Comparison of ENCODE assay signal across 9 cellular contexts in the genomic region with DNA sequence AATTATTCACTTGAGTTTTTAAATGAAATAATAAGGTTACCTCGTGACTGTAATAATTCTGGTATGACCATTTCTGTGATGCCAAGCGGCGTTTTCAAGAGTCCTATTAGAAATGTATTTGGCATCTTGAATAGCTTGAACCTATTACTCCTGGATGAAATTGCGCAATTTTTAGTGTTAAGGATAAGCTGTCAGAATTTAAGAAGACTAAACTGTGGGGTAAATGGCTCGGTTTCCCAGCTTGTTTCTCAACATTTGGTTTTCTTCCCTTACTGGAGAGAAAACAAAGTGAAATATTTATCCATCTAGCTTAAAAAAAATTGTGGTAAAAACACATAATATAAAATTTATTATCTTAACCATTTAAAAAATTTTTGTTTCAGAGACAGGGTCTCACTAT. TPM values are rescaled to one million over a fixed set of nuclear protein-coding genes. Genes with fewer than 3 reads are reported as not detected.
A peak's percentile ranks its signal among the peaks of the same experiment; 100 is the strongest.
DNase-seq lines count a peak whose midpoint lies in the region; ATAC-seq, FAIRE-seq and TF ChIP-seq lines count a peak whose summit lies in the region.
"Had no signal": no experiment of that assay in that cellular context is flagged by ENCODE, and none has a peak within 500 bp of the region (broad histone marks: within the 10 kb centered on the region; RNA-seq: fewer than 3 reads in every experiment).

No MANE protein-coding gene starts in this region.

- H3K27ac ChIP-seq in A549 (no peak overlapping the region), GM23248 (peak overlapping the region; percentile 69), aorta (ENCODE audit: low read depth in 1 of 2, low read length in 2 of 2) (no peak overlapping the region)

- H3K36me3 ChIP-seq in GM23248 (ENCODE audit: low read depth) (no peaks in the 10 kb centered on the region), aorta (ENCODE audit: control insufficient read depth in 1 of 2, insufficient read depth in 2 of 2, low read length in 1 of 2) (no peaks in the 10 kb centered on the region)

- H2AFZ ChIP-seq in GM23248 = no peak overlapping the region

- no peak overlapping the region for H3K4me3 ChIP-seq in A549
- peak overlapping the region; percentile 54 for H3K4me3 ChIP-seq in GM23248
- no peak overlapping the region for H3K4me3 ChIP-seq in cardiac fibroblast (replicated peaks in 1 of 2; ENCODE audit: low read depth in 2 of 2, low read length in 2 of 2)
- H3K4me3 ChIP-seq in aorta (ENCODE audit: low read length in 2 of 2) = peak overlapping the region in 1 of 2 donors; percentile 26

- intact Hi-C loops in aorta (cut with DNase I) = no loop called here

- 91% methylated on average over 5 of the region's 5 CpGs for WGBS in A549 (ENCODE audit: missing lambda C conversion rate)
- 4 to 6% methylated on average over 5 of the region's 5 CpGs for WGBS in GM23248 (ENCODE audit: low coverage in 1 of 2, low lambda C conversion rate in 2 of 2, missing lambda C conversion rate in 2 of 2), 2 experiments
- 80 to 81% methylated on average over 5 of the region's 5 CpGs for WGBS in aorta, 2 donors

- FAIRE-seq in A549 (lab: Jason Lieb, UNC) = no peak

- H3K79me2 ChIP-seq in GM23248 (ENCODE audit: insufficient read depth) = peaks cover 100% of the 10 kb centered on the region

- CTCF ChIA-PET in A549 (lab: Yijun Ruan, JAX) (interaction anchor here (0.6 to 2.2 kb wide), 4 partner anchors 11 to 183 kb away, joined by 3 to 13 read pairs (median 4); a partner anchor contains a TSS), GM10248 (lab: Yijun Ruan, JAX) (interaction anchor here (0.7 to 4.9 kb wide), 4 partner anchors 9 to 38 kb away, joined by 3 to 30 read pairs (median 8); a partner anchor contains a TSS)

- H3K4me3 Mint-ChIP-seq in memory B cell = no peak overlapping the region

- H3K27ac Mint-ChIP-seq in memory B cell = peak overlapping the region; percentile 76

- TF ChIP-seq CTCF in A549 (IDR thresholded peaks at IDR 0.05) = no peak
- no peak for TF ChIP-seq CTCF in cardiac fibroblast (IDR thresholded peaks at IDR 0.05; ENCODE audit: low read depth, low read length)
- TF ChIP-seq CTCF in GM10248 (IDR thresholded peaks at IDR 0.05; ENCODE audit: control extremely low read depth, extremely low read depth, low read depth, missing control alignments) = no peak

- TF ChIP-seq RAD21 in A549 (conservative IDR thresholded peaks at IDR 0.05 in 1 of 2, IDR thresholded peaks at IDR 0.05 in 1 of 2) = no peak

- peaks cover 24% of the 10 kb centered on the region for H3F3A ChIP-seq in GM23248 (ENCODE audit: insufficient read depth)

- H3K4me2 ChIP-seq in A549 = peak overlapping the region; percentile 35
- peak overlapping the region; percentile 68 for H3K4me2 ChIP-seq in GM23248 (ENCODE audit: unreplicated experiment)

- peaks cover 3% of the 10 kb centered on the region for H3K9me3 Mint-ChIP-seq in memory B cell

- H3K4me1 Mint-ChIP-seq in memory B cell = peaks cover 37% of the 10 kb centered on the region

- 0 out of 2 replicates have a peak, but pooled peaks cover 9% of the 10 kb centered on the region for H4K20me1 ChIP-seq in GM23248 (ENCODE audit: insufficient read depth)

- H3K9me2 ChIP-seq in GM23248 (ENCODE audit: insufficient read depth) = no peaks in the 10 kb centered on the region

- DNase-seq in A549 (ENCODE audit: low read depth in 1 of 2, low spot score in 1 of 2) (no peak), GM23248 (peak; percentile 61), cardiac fibroblast (ENCODE audit: low read depth in 2 of 2) (peak; percentile 23 to 70), memory B cell (ENCODE audit: low spot score in 2 of 2) (no peak), NCI-H1417 treated with DMSO at 0.1 percent for 48 hours (lab: John Stamatoyannopoulos, UW) (no peak), aorta (no peak), GM10248 (ENCODE audit: extremely low spot score) (no peak), NCI-H187 treated with DMSO at 0.1 percent for 48 hours (lab: John Stamatoyannopoulos, UW) (no peak)
- DNase-seq: NCI-H526 had no signal

- ATAC-seq in A549 = no peak
- no peak for ATAC-seq in memory B cell (ENCODE audit: low read depth)
- ATAC-seq in aorta (ENCODE audit: low FRiP score) = no peak

- H3K27me3 Mint-ChIP-seq in memory B cell = no peaks in the 10 kb centered on the region

- peaks cover 12% of the 10 kb centered on the region for H3K36me3 Mint-ChIP-seq in memory B cell

- in situ Hi-C loops in GM23248 (cut with MboI) = no loop called here

- H3K27me3 ChIP-seq in GM23248 (replicated peaks; ENCODE audit: insufficient read depth) = no peaks in the 10 kb centered on the region
- H3K27me3 ChIP-seq in aorta (ENCODE audit: control insufficient read depth in 1 of 2, insufficient read depth in 2 of 2, low read length in 1 of 2) = no peaks in the 10 kb centered on the region

- peak overlapping the region; percentile 47 for H3K9ac ChIP-seq in GM23248

- H3K4me1 ChIP-seq in A549 (peaks cover 21% of the 10 kb centered on the region), GM23248 (ENCODE audit: insufficient read depth) (peaks cover 37% of the 10 kb centered on the region), aorta (ENCODE audit: control insufficient read depth in 1 of 2, insufficient read depth in 2 of 2, low read length in 2 of 2) (no peaks in the 10 kb centered on the region)

- no peaks in the 10 kb centered on the region for H3K9me3 ChIP-seq in A549
- H3K9me3 ChIP-seq in GM23248 (ENCODE audit: low read depth) = no peaks in the 10 kb centered on the region
- no peaks in the 10 kb centered on the region for H3K9me3 ChIP-seq in aorta (ENCODE audit: control insufficient read depth, low read length)

- no peak for TF ChIP-seq EP300 in A549 (IDR thresholded peaks at IDR 0.05)

- no peak for TF ChIP-seq POLR2A in A549 (IDR thresholded peaks at IDR 0.05; ENCODE audit: low read length)

- POLR2A ChIA-PET in A549 (lab: Yijun Ruan, JAX) = no interaction called here
- POLR2A ChIA-PET in GM10248 (lab: Yijun Ruan, JAX) = no interaction called here

TF ChIP-seq in A549, 52 proteins besides CTCF, POLR2A, EP300 and RAD21:
- TF ChIP-seq JUNB (IDR thresholded peaks at IDR 0.05) (no peak), NPAS2 (CRISPR knock-in tag; IDR thresholded peaks at IDR 0.05; ENCODE audit: borderline replicate concordance) (no peak), NR3C1 (IDR thresholded peaks at IDR 0.05) (no peak), ZNF302 (CRISPR knock-in tag; IDR thresholded peaks at IDR 0.05) (no peak), CHD2 (IDR thresholded peaks at IDR 0.05; ENCODE audit: low read length, partially characterized antibody) (no peak), RFX5 (IDR thresholded peaks at IDR 0.05) (no peak), CEBPB (IDR thresholded peaks at IDR 0.05) (peak; percentile 88 to 94), MAZ (IDR thresholded peaks at IDR 0.05; ENCODE audit: borderline replicate concordance, low read depth, low read length) (no peak)

RNA-seq across cellular contexts. Expression of a gene that starts 26.8 kb away (rescaled TPM):
- polyA plus RNA-seq in A549 (2011; rRNA removed) (45.0 and 50.0 TPM in 2 replicates), A549 (2017; fragmentation: RNase III; extraction: RNeasy Plus Mini Kit Qiagen cat#74134 plus additional on column Dnase treatment) (10.4 to 13.2 TPM (median 10.9 TPM) in 3 replicates), GM23248 (2016; fragmentation: Nextera tagmentation; extraction: Ambion mirVana) (4.8 and 6.9 TPM in 2 replicates), aorta (1 to 10 TPM; 3.4 to 7.9 TPM)
- 8.0 and 9.1 TPM in 2 replicates for polyA plus RNA-seq in A549 (2012; cell fraction: cytosol; rRNA removed)
- polyA plus RNA-seq in A549 (2012; cell fraction: nucleus; rRNA removed) = 21.5 and 27.2 TPM in 2 replicates
- 143 and 190 TPM in 2 replicates for polyA minus RNA-seq in A549 (2011; rRNA and poly(A)+ RNA removed)
- 32.5 and 33.5 TPM in 2 replicates for total RNA-seq in GM23248 (2014; rRNA removed; shearing (Covaris generic))
- 10 to 100 TPM; 72.8 to 96.4 TPM for total RNA-seq in aorta

Comparison
In these comparisons a context has a peak if more than half of its experiments do, and no peak if none do; other contexts are left out.
1. DNase-seq: peak in GM23248 (single experiment) and cardiac fibroblast (2 of 2); none in A549 (0 of 2), memory B cell (0 of 2), NCI-H1417 treated with DMSO at 0.1 percent for 48 hours (single experiment), aorta (0 of 2), GM10248 (single experiment) and NCI-H187 treated with DMSO at 0.1 percent for 48 hours (single experiment).